In genomic region chr22:43955883-43956286, GRCh38 we compare ENCODE assay signal across 8 cellular contexts. TPM values are rescaled to one million over a fixed set of nuclear protein-coding genes. Genes with fewer than 3 reads are reported as not detected.
DNase-seq lines count a peak whose midpoint lies in the region; ATAC-seq, FAIRE-seq and TF ChIP-seq lines count a peak whose summit lies in the region.

No MANE protein-coding gene starts in this region.

- no peak for TF ChIP-seq CTCF in BE2C (IDR thresholded peaks at IDR 0.05; ENCODE audit: low read depth, low read length)
- TF ChIP-seq CTCF in epithelial cell of proximal tubule (conservative IDR thresholded peaks at IDR 0.05; ENCODE audit: low read depth, low read length), result no peak
- no peak for TF ChIP-seq CTCF in pancreas (IDR thresholded peaks at IDR 0.05)

- WGBS in pancreas, 2 donors, result 1 to 3% methylated on average over 8 of the region's 8 CpGs

- H3K36me3 ChIP-seq in BE2C (no peaks in the 10 kb centered on the region), SJCRH30 (no peaks in the 10 kb centered on the region), pancreas (no peaks in the 10 kb centered on the region)

- intact Hi-C loops in pancreas (cut with DNase I), result no loop called here

- FAIRE-seq in pancreas (lab: Jason Lieb, UNC), result no peak

- ATAC-seq in GM21723 (IDR thresholded peaks at IDR 0.05; ENCODE audit: unreplicated experiment) (peak; percentile 32), pancreas (no peak), GM21717 (IDR thresholded peaks at IDR 0.05; ENCODE audit: unreplicated experiment) (no peak)

- H3K9me3 ChIP-seq in BE2C (no peaks in the 10 kb centered on the region; the same call in 1 of the 2 replicates), SJCRH30 (replicated peaks) (no peaks in the 10 kb centered on the region), pancreas (no peaks in the 10 kb centered on the region)

- 0 out of 2 replicates have a peak, but pooled peaks cover 5% of the 10 kb centered on the region for H3K4me1 ChIP-seq in BE2C
- no peaks in the 10 kb centered on the region for H3K4me1 ChIP-seq in SJCRH30
- H3K4me1 ChIP-seq in pancreas, result peaks cover 4 to 16% (median 12%) of the 10 kb centered on the region in 3 donors

- H3K27me3 ChIP-seq in BE2C (no peaks in the 10 kb centered on the region), SJCRH30 (no peaks in the 10 kb centered on the region), pancreas (no peaks in the 10 kb centered on the region)

- peak overlapping the region; percentile 77 for H3K27ac ChIP-seq in SJCRH30
- H3K27ac ChIP-seq in pancreas, result peak overlapping the region in 3 of 4 donors; percentile 33 to 72 (median 60)

- DNase-seq in BE2C (no peak), SJCRH30 (no peak), epithelial cell of proximal tubule (ENCODE audit: low read depth) (no peak), pancreas (no peak), NCI-H2029 (lab: John Stamatoyannopoulos, UW) (no peak)
- no peak for DNase-seq in NK-92 treated with Interleukin-12 subunit alpha and Interleukin-12 subunit beta, amount 100 ng/mL, for 24 hours (lab: John Stamatoyannopoulos, UW)

- H3K4me3 ChIP-seq in BE2C (ENCODE audit: low read depth, low read length) (peak overlapping the region; percentile 95), SJCRH30 (peak overlapping the region; percentile 90), epithelial cell of proximal tubule (ENCODE audit: low read depth, low read length) (peak overlapping the region; percentile 76), pancreas (peak overlapping the region; percentile 68 to 96 (median 90))

RNA-seq across cellular contexts. Expression of gene SAMM50, which starts 0.6 kb away (rescaled TPM):
- 87.1 TPM for polyA plus RNA-seq in BE2C (2012; ENCODE audit: insufficient read depth, insufficient read length, low read depth)
- 45.8 and 49.1 TPM in 2 replicates for total RNA-seq in SJCRH30 (2014; rRNA removed; shearing (Covaris generic))
- total RNA-seq in epithelial cell of proximal tubule, result 40.8 and 51.7 TPM in 2 replicates
- total RNA-seq in pancreas, result 10 to 100 TPM; 15.1 to 24.4 (median 19.3) TPM
- 10 to 100 TPM in 1 of 2 donors, 1 to 10 TPM in 1; 9.1 to 15.9 TPM for polyA plus RNA-seq in pancreas

RNA-seq across cellular contexts. Expression of gene PNPLA3, which starts 32.3 kb away (rescaled TPM):
- 0.37 TPM for polyA plus RNA-seq in BE2C (2012; ENCODE audit: insufficient read depth, insufficient read length, low read depth)
- 1.3 and 1.9 TPM in 2 replicates for total RNA-seq in SJCRH30 (2014; rRNA removed; shearing (Covaris generic))
- 7.6 and 12.4 TPM in 2 replicates for total RNA-seq in epithelial cell of proximal tubule
- under 1 TPM in 4 of 6 donors, not detected in 2; 0.16 to 0.70 (median 0.26) TPM for total RNA-seq in pancreas
- polyA plus RNA-seq in pancreas, result under 1 TPM; 0.07 to 0.19 TPM
